In the genomic region with DNA sequence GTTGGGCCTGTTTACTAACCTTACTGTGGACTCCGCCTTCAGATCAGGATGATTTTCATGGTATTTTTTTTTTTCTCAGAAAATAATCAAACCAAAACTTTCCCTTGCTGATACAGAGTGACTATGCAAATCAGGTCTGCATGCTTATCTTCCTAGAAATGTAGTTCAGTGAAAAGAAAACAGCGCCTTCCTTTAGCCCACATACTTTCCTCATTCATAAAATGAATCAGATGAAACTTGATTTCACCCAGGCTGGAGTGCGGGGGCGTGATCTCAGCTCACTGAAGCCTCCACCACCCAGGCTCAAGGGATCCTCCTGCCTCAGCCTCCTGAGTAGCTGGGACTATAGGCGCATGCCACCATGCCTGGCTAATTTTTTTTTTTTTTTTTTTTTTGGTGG, we compare ENCODE assay signal across 1 cellular context.
TF ChIP-seq lines count a peak whose summit lies in the region.

No MANE protein-coding gene starts in this region.

TF ChIP-seq in HepG2, 621 proteins besides CTCF, POLR2A, EP300 and RAD21:
- TF ChIP-seq, protein P1, sequence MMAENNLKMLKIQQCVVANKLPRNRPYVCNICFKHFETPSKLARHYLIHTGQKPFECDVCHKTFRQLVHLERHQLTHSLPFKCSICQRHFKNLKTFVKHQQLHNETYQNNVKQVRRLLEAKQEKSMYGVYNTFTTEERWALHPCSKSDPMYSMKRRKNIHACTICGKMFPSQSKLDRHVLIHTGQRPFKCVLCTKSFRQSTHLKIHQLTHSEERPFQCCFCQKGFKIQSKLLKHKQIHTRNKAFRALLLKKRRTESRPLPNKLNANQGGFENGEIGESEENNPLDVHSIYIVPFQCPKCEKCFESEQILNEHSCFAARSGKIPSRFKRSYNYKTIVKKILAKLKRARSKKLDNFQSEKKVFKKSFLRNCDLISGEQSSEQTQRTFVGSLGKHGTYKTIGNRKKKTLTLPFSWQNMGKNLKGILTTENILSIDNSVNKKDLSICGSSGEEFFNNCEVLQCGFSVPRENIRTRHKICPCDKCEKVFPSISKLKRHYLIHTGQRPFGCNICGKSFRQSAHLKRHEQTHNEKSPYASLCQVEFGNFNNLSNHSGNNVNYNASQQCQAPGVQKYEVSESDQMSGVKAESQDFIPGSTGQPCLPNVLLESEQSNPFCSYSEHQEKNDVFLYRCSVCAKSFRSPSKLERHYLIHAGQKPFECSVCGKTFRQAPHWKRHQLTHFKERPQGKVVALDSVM (CRISPR knock-in tag; IDR thresholded peaks at IDR 0.05) = peak; percentile 83
- TF ChIP-seq ZNF878 (CRISPR knock-in tag; IDR thresholded peaks at IDR 0.05) = no peak
